ENCODE assay signal across 1 cellular context in genomic region chr2:239046822-239047221, GRCh38.
TF ChIP-seq lines count a peak whose summit lies in the region.

No MANE protein-coding gene starts in this region.

TF ChIP-seq in K562, 482 proteins besides CTCF, POLR2A, EP300 and RAD21 (continued from another document):
- TF ChIP-seq USF1 (CRISPR knock-in tag; IDR thresholded peaks at IDR 0.05) = peak; percentile 39
